In genomic region chr5:81249240-81249639, GRCh38 we compare ENCODE assay signal across 1 cellular context.
TF ChIP-seq lines count a peak whose summit lies in the region.

No MANE protein-coding gene starts in this region.

TF ChIP-seq in GM23338, 12 proteins besides CTCF, POLR2A, EP300 and RAD21 (continued from another document):
- TF ChIP-seq REST (IDR thresholded peaks at IDR 0.05; ENCODE audit: unreplicated experiment) (no peak), ETS1 (IDR thresholded peaks at IDR 0.05) (no peak)
